14 cellular contexts compared by ENCODE assay signal in genomic region chr7:130372813-130373212, GRCh38. TPM values are rescaled to one million over a fixed set of nuclear protein-coding genes. Genes with fewer than 3 reads are reported as not detected.
DNase-seq lines count a peak whose midpoint lies in the region; ATAC-seq, FAIRE-seq and TF ChIP-seq lines count a peak whose summit lies in the region.
"Had no signal": no experiment of that assay in that cellular context is flagged by ENCODE, and none has a peak within 500 bp of the region (broad histone marks: within the 10 kb centered on the region; RNA-seq: fewer than 3 reads in every experiment).

No MANE protein-coding gene starts in this region.

- no TSS peak for BruUV-seq in endothelial cell of umbilical vein (replicated peaks; lab: Mats Ljungman, UMichigan)

- intact Hi-C loops in endothelial cell of umbilical vein (cut with micrococcal nuclease) = no loop called here

- peaks cover 13% of the 10 kb centered on the region for H3K36me3 Mint-ChIP-seq in nephron (ENCODE audit: low read depth)

- H3K9ac ChIP-seq in endothelial cell of umbilical vein (replicated peaks; ENCODE audit: extremely low read depth, insufficient read depth, low read length) = peak overlapping the region; percentile 61

- no peaks in the 10 kb centered on the region for H3K79me2 ChIP-seq in endothelial cell of umbilical vein (ENCODE audit: control insufficient read depth, insufficient read depth, low read length)

- H3K27ac ChIP-seq in RWPE2 (ENCODE audit: poor library complexity, severe bottlenecking) (peak overlapping the region; percentile 97), endothelial cell of umbilical vein (ENCODE audit: insufficient read depth, low read depth, low read length) (peak overlapping the region; percentile 95), thymus (ENCODE audit: low read depth) (peak overlapping the region; percentile 59)

- H3K27me3 Mint-ChIP-seq in nephron (ENCODE audit: low read depth) = no peaks in the 10 kb centered on the region
- H3K27me3 Mint-ChIP-seq: activated B cell treated with CpG ODN at 0.5 μM for 24 hours had no signal

- peaks cover 49% of the 10 kb centered on the region for H3K4me1 ChIP-seq in RWPE2 (ENCODE audit: insufficient read depth, poor library complexity, severe bottlenecking)
- peaks cover 25% of the 10 kb centered on the region for H3K4me1 ChIP-seq in endothelial cell of umbilical vein (ENCODE audit: control insufficient read depth, extremely low read depth, insufficient read depth, low read length)
- peaks cover 30% of the 10 kb centered on the region for H3K4me1 ChIP-seq in thymus (ENCODE audit: control insufficient read depth, insufficient read depth, low read length)

- H3K9me3 Mint-ChIP-seq in nephron = peaks cover 19% of the 10 kb centered on the region

- TF ChIP-seq CTCF in RWPE2 (IDR thresholded peaks at IDR 0.05; ENCODE audit: poor library complexity, severe bottlenecking) (no peak), endothelial cell of umbilical vein (IDR thresholded peaks at IDR 0.05; ENCODE audit: extremely low read depth in 1 of 2, insufficient read depth in 1 of 2, low read depth in 1 of 2, low read length in 2 of 2) (no peak), nephron (IDR thresholded peaks at IDR 0.05; ENCODE audit: unreplicated experiment in 3 of 3) (no peak)

- H3K4me3 ChIP-seq in RWPE2 (ENCODE audit: severe bottlenecking) = no peak overlapping the region
- H3K4me3 ChIP-seq in endothelial cell of umbilical vein (replicated peaks in 1 of 3; ENCODE audit: insufficient read depth in 1 of 3, low read depth in 1 of 3, low read length in 3 of 3) = no peak overlapping the region
- no peak overlapping the region for H3K4me3 ChIP-seq in thymus (ENCODE audit: low read length)

- peak overlapping the region; percentile 99 to 100 (median 100) for H3K27ac Mint-ChIP-seq in nephron
- H3K27ac Mint-ChIP-seq: activated B cell treated with CpG ODN at 0.5 μM for 24 hours had no signal

- H3K9me1 ChIP-seq in endothelial cell of umbilical vein (replicated peaks; ENCODE audit: control insufficient read depth, extremely low read depth, insufficient read depth, low read length) = no peaks in the 10 kb centered on the region

- dilution Hi-C loops in endothelial cell of umbilical vein (cut with MboI; ENCODE audit: extremely low pct_ligation_motif_present, low sequenced_read_pairs) = no loop called here

- H3K36me3 ChIP-seq in RWPE2 (ENCODE audit: low read depth) (no peaks in the 10 kb centered on the region), endothelial cell of umbilical vein (ENCODE audit: control insufficient read depth in 2 of 2, extremely low read depth in 1 of 2, insufficient read depth in 2 of 2, low read length in 2 of 2) (no peaks in the 10 kb centered on the region), thymus (ENCODE audit: control insufficient read depth, insufficient read depth) (no peaks in the 10 kb centered on the region)

- DNase-seq in RWPE2 (ENCODE audit: low spot score) (no peak), endothelial cell of umbilical vein (ENCODE audit: low read depth, low spot score) (no peak), NCI-H1436 treated with DMSO at 0.1 percent for 48 hours (lab: John Stamatoyannopoulos, UW) (no peak), HTR-8/SVneo (ENCODE audit: insufficient read length, low spot score) (no peak), NCI-H1436 (lab: John Stamatoyannopoulos, UW) (no peak)
- DNase-seq: activated B cell treated with CpG ODN at 0.5 μM for 24 hours, activated gamma-delta T cell, COR-L47, H9 had no signal

- CTCF ChIA-PET in endothelial cell of umbilical vein (lab: Charles Lee) = interaction anchor here (0.7 to 0.9 kb wide), 2 partner anchors 11 to 15 kb away, joined by 3 read pairs; no protein-coding TSS in a partner anchor

- H3K4me2 ChIP-seq in endothelial cell of umbilical vein (ENCODE audit: insufficient read depth, low read length) = peak overlapping the region; percentile 65

- H3K27me3 ChIP-seq in RWPE2 (ENCODE audit: insufficient read depth, poor library complexity, severe bottlenecking) = no peaks in the 10 kb centered on the region
- H3K27me3 ChIP-seq in endothelial cell of umbilical vein (ENCODE audit: control insufficient read depth in 2 of 2, insufficient read depth in 2 of 2, low read length in 2 of 2) = no peaks in the 10 kb centered on the region
- H3K27me3 ChIP-seq in thymus (ENCODE audit: control insufficient read depth, insufficient read depth) = no peaks in the 10 kb centered on the region

- peak overlapping the region; percentile 88 for H2AFZ ChIP-seq in endothelial cell of umbilical vein (ENCODE audit: low read depth, low read length)

- peak overlapping the region in 2 of 3 experiments; percentile 26 to 55 for H3K4me3 Mint-ChIP-seq in nephron
- H3K4me3 Mint-ChIP-seq: activated B cell treated with CpG ODN at 0.5 μM for 24 hours, H9 had no signal

- no peak for ATAC-seq in RWPE2 (ENCODE audit: low read depth)

- FAIRE-seq in endothelial cell of umbilical vein (lab: Jason Lieb, UNC) (no peak), HTR-8/SVneo (lab: Jason Lieb, UNC) (no peak)

- POLR2A ChIA-PET in endothelial cell of umbilical vein (lab: Charles Lee) = no interaction called here

- 56% methylated on average over 5 of the region's 5 CpGs for WGBS in thymus

- peaks cover 74% of the 10 kb centered on the region for H3K4me1 Mint-ChIP-seq in nephron
- H3K4me1 Mint-ChIP-seq: activated B cell treated with CpG ODN at 0.5 μM for 24 hours had no signal

- H4K20me1 ChIP-seq in endothelial cell of umbilical vein (replicated peaks; ENCODE audit: control insufficient read depth, extremely low read depth, insufficient read depth, low read length) = no peaks in the 10 kb centered on the region

- no peak for TF ChIP-seq POLR2A in endothelial cell of umbilical vein (IDR thresholded peaks at IDR 0.05; ENCODE audit: low read depth, low read length)

- H3K9me3 ChIP-seq in RWPE2 (ENCODE audit: severe bottlenecking) = no peaks in the 10 kb centered on the region
- H3K9me3 ChIP-seq in endothelial cell of umbilical vein (replicated peaks; ENCODE audit: control insufficient read depth, insufficient read depth, low read length) = no peaks in the 10 kb centered on the region
- peaks cover 4% of the 10 kb centered on the region for H3K9me3 ChIP-seq in thymus (ENCODE audit: control insufficient read depth)

TF ChIP-seq in endothelial cell of umbilical vein, 7 proteins besides CTCF, POLR2A, EP300 and RAD21:
- no peak for TF ChIP-seq POLR2AphosphoS5 (IDR thresholded peaks at IDR 0.05; ENCODE audit: insufficient read depth, low read depth, low read length)
- TF ChIP-seq MAX (IDR thresholded peaks at IDR 0.05; ENCODE audit: insufficient read depth, insufficient read length) = no peak
- no peak for TF ChIP-seq FOS (IDR thresholded peaks at IDR 0.05; ENCODE audit: borderline replicate concordance, insufficient read depth, low read length)
- TF ChIP-seq MYC (IDR thresholded peaks at IDR 0.05; ENCODE audit: low read depth, low read length) = no peak
- TF ChIP-seq EZH2 (IDR thresholded peaks at IDR 0.05; ENCODE audit: borderline replicate concordance, low read depth, low read length, severe bottlenecking) = no peak
- no peak for TF ChIP-seq JUN (IDR thresholded peaks at IDR 0.05; ENCODE audit: borderline replicate concordance, insufficient read depth, insufficient read length, low read depth)
- no peak for TF ChIP-seq GATA2 (IDR thresholded peaks at IDR 0.05; ENCODE audit: insufficient read depth, insufficient read length, low read depth, low read length)

RNA-seq across cellular contexts. Expression of gene CPA1, which starts 7.5 kb away (rescaled TPM):
- not detected in 2 replicates for total RNA-seq in endothelial cell of umbilical vein
- polyA plus RNA-seq in endothelial cell of umbilical vein (not detected in 2 replicates), thymus (0.21 TPM)
- not detected in 2 replicates for polyA plus RNA-seq in endothelial cell of umbilical vein (2011; cell fraction: cytosol; rRNA removed)
- not detected in 2 replicates for polyA plus RNA-seq in endothelial cell of umbilical vein (2011; cell fraction: nucleus; rRNA removed)
- not detected in 2 replicates for polyA plus RNA-seq in endothelial cell of umbilical vein (2012)
- polyA minus RNA-seq in endothelial cell of umbilical vein = not detected in 2 replicates
- polyA minus RNA-seq in endothelial cell of umbilical vein (2011; cell fraction: cytosol; rRNA and poly(A)+ RNA removed) = not detected
- polyA minus RNA-seq in endothelial cell of umbilical vein (2011; cell fraction: nucleus; rRNA and poly(A)+ RNA removed) = not detected in 2 replicates
- total RNA-seq: activated B cell treated with CpG ODN at 0.5 μM for 24 hours, dermis microvascular lymphatic vessel endothelial cell, H9, NCI-H460, ureter had no signal

RNA-seq across cellular contexts. Expression of gene CPA5, which starts 28.2 kb away (rescaled TPM):
- not detected in 2 replicates for total RNA-seq in endothelial cell of umbilical vein
- not detected in 2 replicates for polyA plus RNA-seq in endothelial cell of umbilical vein
- not detected in 2 replicates for polyA plus RNA-seq in endothelial cell of umbilical vein (2011; cell fraction: cytosol; rRNA removed)
- polyA plus RNA-seq in endothelial cell of umbilical vein (2011; cell fraction: nucleus; rRNA removed) = not detected in 2 replicates
- not detected in 2 replicates for polyA plus RNA-seq in endothelial cell of umbilical vein (2012)
- polyA minus RNA-seq in endothelial cell of umbilical vein = not detected in 2 replicates
- not detected for polyA minus RNA-seq in endothelial cell of umbilical vein (2011; cell fraction: cytosol; rRNA and poly(A)+ RNA removed)
- polyA minus RNA-seq in endothelial cell of umbilical vein (2011; cell fraction: nucleus; rRNA and poly(A)+ RNA removed) = not detected in 2 replicates
- polyA plus RNA-seq in thymus = 6.7 TPM
- total RNA-seq: activated B cell treated with CpG ODN at 0.5 μM for 24 hours, dermis microvascular lymphatic vessel endothelial cell, H9, NCI-H460 had no signal
